8 cellular contexts compared by ENCODE assay signal in the genomic region with DNA sequence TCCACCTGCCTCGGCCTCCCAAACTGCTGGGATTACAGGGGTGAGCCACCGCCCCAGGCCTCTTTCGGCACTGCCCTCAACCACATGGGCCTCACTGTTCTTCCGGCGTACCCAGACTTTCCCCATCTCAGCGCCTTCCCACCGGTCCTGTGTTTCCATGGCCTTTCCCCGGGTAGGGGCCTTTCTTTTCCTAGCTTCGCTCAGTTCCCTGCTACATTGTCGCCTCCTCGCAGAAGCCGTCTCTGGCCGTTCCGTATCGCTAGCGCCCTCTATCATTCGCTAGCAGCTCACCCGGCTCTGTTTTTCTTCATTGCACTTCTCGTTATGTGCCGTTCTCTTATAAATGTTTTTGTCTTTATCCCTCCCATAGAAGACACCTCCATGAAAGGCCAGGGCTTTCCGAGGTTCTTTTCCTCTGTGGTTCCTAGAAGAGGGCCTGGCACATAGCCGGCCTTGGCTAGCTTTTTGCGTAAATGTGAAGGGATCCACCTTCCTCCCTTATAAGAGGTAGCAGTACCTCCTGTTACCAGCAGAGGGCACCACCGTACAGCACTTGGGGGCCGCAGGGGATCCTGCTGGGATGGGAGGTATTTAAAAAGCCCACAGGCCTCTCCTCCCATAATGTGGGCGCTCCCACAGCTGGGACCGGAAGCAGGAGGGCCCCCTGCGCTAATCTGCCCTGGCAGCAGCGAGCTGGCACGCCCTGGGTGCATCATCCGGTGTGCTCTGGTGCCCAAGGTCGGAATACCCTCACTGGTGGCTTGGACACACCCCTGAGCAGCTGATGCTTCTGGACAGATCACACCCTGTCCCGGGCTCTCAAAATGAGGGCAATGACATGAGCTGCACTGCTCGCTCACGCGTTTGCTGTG. TPM values are rescaled to one million over a fixed set of nuclear protein-coding genes. Genes with fewer than 3 reads are reported as not detected.
DNase-seq lines count a peak whose midpoint lies in the region; ATAC-seq, FAIRE-seq and TF ChIP-seq lines count a peak whose summit lies in the region.

No MANE protein-coding gene starts in this region.

- 3% methylated on average over 32 of the region's 36 CpGs for WGBS in HepG2 (ENCODE audit: low lambda C conversion rate)

- peak; percentile 72 for DNase-seq in GM06990 (ENCODE audit: extremely low read depth, insufficient read length)
- DNase-seq in NCI-H526 (lab: John Stamatoyannopoulos, UW) = peak; percentile 80 to 89
- peak; percentile 95 for DNase-seq in activated CD4-positive, alpha-beta T cell treated with anti-CD3 and anti-CD28 coated beads, Interleukin-2, amount 10 ng/mL, durations not matched to agents 24 days and 14 days
- DNase-seq in coronary artery (ENCODE audit: low spot score) = peak; percentile 92
- DNase-seq in HepG2 (ENCODE audit: low spot score) = peak; percentile 80
- peak; percentile 82 to 87 for DNase-seq in stimulated activated CD4-positive, alpha-beta T cell treated with anti-CD3 and anti-CD28 coated beads, Interleukin-2, amount 100 ng/mL, for 24 hours

- H3K4me3 Mint-ChIP-seq in activated CD4-positive, alpha-beta T cell treated with anti-CD3 and anti-CD28 coated beads, Interleukin-2, amount 10 ng/mL, durations not matched to agents 24 days and 14 days = peak overlapping the region; percentile 87

- ATAC-seq in HG03378 (IDR thresholded peaks at IDR 0.05; ENCODE audit: unreplicated experiment) (peak; percentile 51), HepG2 (peak; percentile 31), HG03469 (IDR thresholded peaks at IDR 0.05; ENCODE audit: unreplicated experiment) (no peak)

- peak overlapping the region; percentile 65 to 82 for H3K27ac ChIP-seq in coronary artery
- peak overlapping the region; percentile 67 for H3K27ac ChIP-seq in HepG2 (ENCODE audit: extremely low read length, insufficient read depth, low read length)

- H3K27me3 Mint-ChIP-seq in activated CD4-positive, alpha-beta T cell treated with anti-CD3 and anti-CD28 coated beads, Interleukin-2, amount 10 ng/mL, durations not matched to agents 24 days and 14 days = no peaks in the 10 kb centered on the region

- H3K4me3 ChIP-seq in GM06990 (replicated peaks; ENCODE audit: low read depth, low read length) = peak overlapping the region; percentile 46
- peak overlapping the region; percentile 65 for H3K4me3 ChIP-seq in coronary artery
- peak overlapping the region; percentile 47 to 85 (median 61); a peak in 5 of 6 replicates for H3K4me3 ChIP-seq in HepG2 (replicated peaks in 1 of 3; ENCODE audit: insufficient read depth in 1 of 3, low read depth in 2 of 3, low read length in 3 of 3)

- H3K27ac Mint-ChIP-seq in activated CD4-positive, alpha-beta T cell treated with anti-CD3 and anti-CD28 coated beads, Interleukin-2, amount 10 ng/mL, durations not matched to agents 24 days and 14 days = peak overlapping the region; percentile 96

- peak overlapping the region; percentile 100 for H2AFZ ChIP-seq in HepG2 (ENCODE audit: low read length)

- no peaks in the 10 kb centered on the region for H3K36me3 ChIP-seq in GM06990 (ENCODE audit: control insufficient read depth, insufficient read depth, low read length)
- no peaks in the 10 kb centered on the region for H3K36me3 ChIP-seq in HepG2 (replicated peaks in 1 of 2; ENCODE audit: control insufficient read depth in 1 of 2, insufficient read depth in 2 of 2, low read length in 2 of 2)

- in situ Hi-C loops in HepG2 (cut with HindIII; ENCODE audit: extremely low pct_ligation_motif_present, low pct_unique_long_range_greater_than_20kb) = loop anchor here (5.0 kb wide), 2 partner anchors 57 to 97 kb away; no protein-coding TSS in a partner anchor

- CTCF ChIA-PET in HepG2 (lab: Yijun Ruan, JAX; ENCODE audit: low intra/inter-chr PET ratio, low total read pairs) = interaction anchor here (0.9 to 8.0 kb wide), 8 partner anchors 12 to 95 kb away, joined by 3 to 99 read pairs (median 23); partner anchors contain the start of gene ATG101

- H4K20me1 ChIP-seq in HepG2 (ENCODE audit: insufficient read depth, low read length) = no peaks in the 10 kb centered on the region

- peak; percentile 46 for FAIRE-seq in HepG2 (lab: Jason Lieb, UNC)

- TF ChIP-seq RAD21 in HepG2 (CRISPR knock-in tag; IDR thresholded peaks at IDR 0.05) = peak; percentile 93

- H3K27me3 ChIP-seq in GM06990 (replicated peaks; ENCODE audit: control insufficient read depth, insufficient read depth, low read length) (no peaks in the 10 kb centered on the region; the same call in 1 of the 2 replicates), HepG2 (ENCODE audit: control insufficient read depth in 1 of 2, insufficient read depth in 2 of 2, low read length in 2 of 2) (peaks cover 0 to 4% of the 10 kb centered on the region in 2 experiments; a peak in 2 of 5 replicates)

- no peaks in the 10 kb centered on the region for H3K9me3 Mint-ChIP-seq in activated CD4-positive, alpha-beta T cell treated with anti-CD3 and anti-CD28 coated beads, Interleukin-2, amount 10 ng/mL, durations not matched to agents 24 days and 14 days

- no TSS peak for BruUV-seq in HepG2 (replicated peaks; lab: Mats Ljungman, UMichigan)

- no peaks in the 10 kb centered on the region for H3K79me2 ChIP-seq in HepG2 (ENCODE audit: insufficient read depth, low read length)

- intact Hi-C loops in activated CD4-positive, alpha-beta T cell treated with anti-CD3 and anti-CD28 coated beads, Interleukin-2, amount 10 ng/mL, durations not matched to agents 24 days and 14 days (cut with micrococcal nuclease) = loop anchor here (1.0 to 2.0 kb wide), 6 partner anchors 11 to 95 kb away; partner anchors contain the start of genes ATG101 and NR4A1
- intact Hi-C loops in HepG2 (cut with micrococcal nuclease; ENCODE audit: unreplicated experiment) = loop anchor here (1.0 kb wide), 3 partner anchors 44 to 97 kb away; partner anchors contain the start of gene ATG101

- H3K9ac ChIP-seq in HepG2 (ENCODE audit: insufficient read depth, low read depth, low read length) = peak overlapping the region; percentile 50

- TF ChIP-seq CTCF in GM06990 (IDR thresholded peaks at IDR 0.05; ENCODE audit: insufficient read depth, low read length, poor library complexity, severe bottlenecking) (peak; percentile 83), coronary artery (IDR thresholded peaks at IDR 0.05) (peak; percentile 93), HepG2 (CRISPR knock-in tag; IDR thresholded peaks at IDR 0.05) (peak; percentile 91)

- H3K9me3 ChIP-seq in HepG2 (ENCODE audit: low read length) = no peaks in the 10 kb centered on the region

- POLR2A ChIA-PET in HepG2 (lab: Yijun Ruan, JAX) = interaction anchor here (0.6 to 2.5 kb wide), 15 partner anchors 13 to 1499 kb away, joined by 3 to 19 read pairs (median 4); partner anchors contain the start of genes ATG101 and NR4A1

- TF ChIP-seq EP300 in HepG2 (IDR thresholded peaks at IDR 0.05; ENCODE audit: low read depth in 2 of 2, low read length in 2 of 2) (no peak), HepG2 (CRISPR knock-in tag; IDR thresholded peaks at IDR 0.05; ENCODE audit: borderline replicate concordance) (no peak)

- H3K4me1 Mint-ChIP-seq in activated CD4-positive, alpha-beta T cell treated with anti-CD3 and anti-CD28 coated beads, Interleukin-2, amount 10 ng/mL, durations not matched to agents 24 days and 14 days = peaks cover 32% of the 10 kb centered on the region

- peak overlapping the region; percentile 93 for H3K4me2 ChIP-seq in HepG2 (ENCODE audit: low read depth, low read length)

- no peaks in the 10 kb centered on the region for H3K36me3 Mint-ChIP-seq in activated CD4-positive, alpha-beta T cell treated with anti-CD3 and anti-CD28 coated beads, Interleukin-2, amount 10 ng/mL, durations not matched to agents 24 days and 14 days (ENCODE audit: low read depth)

- TF ChIP-seq POLR2A in HepG2 (IDR thresholded peaks at IDR 0.05; ENCODE audit: insufficient read depth in 1 of 2, low read depth in 2 of 2, low read length in 2 of 2) = no peak

- H3K4me1 ChIP-seq in HepG2 (ENCODE audit: insufficient read depth, low read length) = peaks cover 38% of the 10 kb centered on the region

RNA-seq across cellular contexts. Expression of gene TAMALIN, which starts 18.8 kb away (rescaled TPM):
- 10.4 and 12.4 TPM in 2 replicates for total RNA-seq in activated CD4-positive, alpha-beta T cell treated with anti-CD3 and anti-CD28 coated beads, Interleukin-2, amount 10 ng/mL, durations not matched to agents 24 days and 14 days
- 7.2 and 10.9 TPM in 2 replicates for total RNA-seq in HepG2 (2016; rRNA removed; fragmentation: Illumina TruSeq; extraction: Trizol)
- total RNA-seq in HepG2 (2016; cell fraction: cytosol; rRNA removed; fragmentation: Illumina TruSeq; extraction: Trizol; ENCODE audit: low read depth) = 3.8 and 3.9 TPM in 2 replicates
- 5.9 and 12.2 TPM in 2 replicates for total RNA-seq in HepG2 (2016; cell fraction: insoluble cytoplasmic fraction; rRNA removed; fragmentation: Illumina TruSeq; extraction: Trizol)
- total RNA-seq in HepG2 (2016; cell fraction: membrane; rRNA removed; fragmentation: Illumina TruSeq; extraction: Trizol) = 6.3 and 7.1 TPM in 2 replicates
- 8.6 and 10.4 TPM in 2 replicates for total RNA-seq in HepG2 (2016; cell fraction: nucleus; rRNA removed; fragmentation: Illumina TruSeq; extraction: Trizol)
- 2.9 and 4.5 TPM in 2 replicates for polyA plus RNA-seq in HepG2 (2011; rRNA removed)
- 3.7 and 3.8 TPM in 2 replicates for polyA plus RNA-seq in HepG2 (2011; cell fraction: cytosol; rRNA removed)
- 7.5 and 12.9 TPM in 2 replicates for polyA plus RNA-seq in HepG2 (2011; cell fraction: nucleus; rRNA removed)
- polyA plus RNA-seq in HepG2 (2012) = 3.6 and 4.0 TPM in 2 replicates
- polyA plus RNA-seq in HepG2 (2016; cell fraction: cytosol; fragmentation: Illumina TruSeq; extraction: Trizol; ENCODE audit: low read depth) = 0.84 and 1.5 TPM in 2 replicates
- polyA plus RNA-seq in HepG2 (2016; cell fraction: insoluble cytoplasmic fraction; fragmentation: Illumina TruSeq; extraction: Trizol; ENCODE audit: low read depth) = 5.5 TPM in 2 replicates
- 2.0 and 2.7 TPM in 2 replicates for polyA plus RNA-seq in HepG2 (2016; cell fraction: membrane; fragmentation: Illumina TruSeq; extraction: Trizol; ENCODE audit: low read depth)
- 17.1 and 20.1 TPM in 2 replicates for polyA plus RNA-seq in HepG2 (2016; cell fraction: nucleus; fragmentation: Illumina TruSeq; extraction: Trizol; ENCODE audit: insufficient read depth, low read depth)
- polyA minus RNA-seq in HepG2 (2011; rRNA and poly(A)+ RNA removed; ENCODE audit: low replicate concordance) = 0.21 and 6.7 TPM in 2 replicates
- 1.3 and 2.7 TPM in 2 replicates for polyA minus RNA-seq in HepG2 (2011; cell fraction: cytosol; rRNA and poly(A)+ RNA removed)
- 4.9 and 8.2 TPM in 2 replicates for polyA minus RNA-seq in HepG2 (2011; cell fraction: nucleus; rRNA and poly(A)+ RNA removed)

RNA-seq across cellular contexts. Expression of gene NR4A1, which starts 25.7 kb away (rescaled TPM):
- 55.0 and 57.7 TPM in 2 replicates for total RNA-seq in activated CD4-positive, alpha-beta T cell treated with anti-CD3 and anti-CD28 coated beads, Interleukin-2, amount 10 ng/mL, durations not matched to agents 24 days and 14 days
- 4.6 and 5.7 TPM in 2 replicates for total RNA-seq in HepG2 (2016; rRNA removed; fragmentation: Illumina TruSeq; extraction: Trizol)
- 8.4 and 9.3 TPM in 2 replicates for total RNA-seq in HepG2 (2016; cell fraction: cytosol; rRNA removed; fragmentation: Illumina TruSeq; extraction: Trizol; ENCODE audit: low read depth)
- total RNA-seq in HepG2 (2016; cell fraction: insoluble cytoplasmic fraction; rRNA removed; fragmentation: Illumina TruSeq; extraction: Trizol) = 3.8 and 7.6 TPM in 2 replicates
- total RNA-seq in HepG2 (2016; cell fraction: membrane; rRNA removed; fragmentation: Illumina TruSeq; extraction: Trizol) = 5.8 and 6.3 TPM in 2 replicates
- total RNA-seq in HepG2 (2016; cell fraction: nucleus; rRNA removed; fragmentation: Illumina TruSeq; extraction: Trizol) = 8.9 and 10.0 TPM in 2 replicates
- 15.2 and 16.5 TPM in 2 replicates for polyA plus RNA-seq in HepG2 (2011; rRNA removed)
- 7.6 and 13.1 TPM in 2 replicates for polyA plus RNA-seq in HepG2 (2011; cell fraction: cytosol; rRNA removed)
- polyA plus RNA-seq in HepG2 (2011; cell fraction: nucleus; rRNA removed) = 26.2 and 46.7 TPM in 2 replicates
- 6.4 and 16.5 TPM in 2 replicates for polyA plus RNA-seq in HepG2 (2012)
- 1.6 and 1.7 TPM in 2 replicates for polyA plus RNA-seq in HepG2 (2016; cell fraction: cytosol; fragmentation: Illumina TruSeq; extraction: Trizol; ENCODE audit: low read depth)
- polyA plus RNA-seq in HepG2 (2016; cell fraction: insoluble cytoplasmic fraction; fragmentation: Illumina TruSeq; extraction: Trizol; ENCODE audit: low read depth) = 5.3 and 8.6 TPM in 2 replicates
- 3.4 and 3.9 TPM in 2 replicates for polyA plus RNA-seq in HepG2 (2016; cell fraction: membrane; fragmentation: Illumina TruSeq; extraction: Trizol; ENCODE audit: low read depth)
- 22.7 TPM in 2 replicates for polyA plus RNA-seq in HepG2 (2016; cell fraction: nucleus; fragmentation: Illumina TruSeq; extraction: Trizol; ENCODE audit: insufficient read depth, low read depth)
- polyA minus RNA-seq in HepG2 (2011; rRNA and poly(A)+ RNA removed; ENCODE audit: low replicate concordance) = 28.6 and 56.6 TPM in 2 replicates
- 10.8 and 14.1 TPM in 2 replicates for polyA minus RNA-seq in HepG2 (2011; cell fraction: cytosol; rRNA and poly(A)+ RNA removed)
- 11.8 and 13.0 TPM in 2 replicates for polyA minus RNA-seq in HepG2 (2011; cell fraction: nucleus; rRNA and poly(A)+ RNA removed)

RNA-seq across cellular contexts. Expression of gene ATG101, which starts 44.2 kb away (rescaled TPM):
- total RNA-seq in activated CD4-positive, alpha-beta T cell treated with anti-CD3 and anti-CD28 coated beads, Interleukin-2, amount 10 ng/mL, durations not matched to agents 24 days and 14 days = 51.2 and 61.4 TPM in 2 replicates
- total RNA-seq in HepG2 (2016; rRNA removed; fragmentation: Illumina TruSeq; extraction: Trizol) = 66.7 and 67.7 TPM in 2 replicates
- 24.9 and 31.4 TPM in 2 replicates for total RNA-seq in HepG2 (2016; cell fraction: cytosol; rRNA removed; fragmentation: Illumina TruSeq; extraction: Trizol; ENCODE audit: low read depth)
- total RNA-seq in HepG2 (2016; cell fraction: insoluble cytoplasmic fraction; rRNA removed; fragmentation: Illumina TruSeq; extraction: Trizol) = 67.1 and 68.7 TPM in 2 replicates
- 38.8 and 52.9 TPM in 2 replicates for total RNA-seq in HepG2 (2016; cell fraction: membrane; rRNA removed; fragmentation: Illumina TruSeq; extraction: Trizol)
- total RNA-seq in HepG2 (2016; cell fraction: nucleus; rRNA removed; fragmentation: Illumina TruSeq; extraction: Trizol) = 31.7 and 32.7 TPM in 2 replicates
- 58.2 and 60.2 TPM in 2 replicates for polyA plus RNA-seq in HepG2 (2011; rRNA removed)
- polyA plus RNA-seq in HepG2 (2011; cell fraction: cytosol; rRNA removed) = 84.5 and 95.4 TPM in 2 replicates
- polyA plus RNA-seq in HepG2 (2011; cell fraction: nucleus; rRNA removed) = 55.3 and 57.9 TPM in 2 replicates
- 27.2 and 33.1 TPM in 2 replicates for polyA plus RNA-seq in HepG2 (2012)
- polyA plus RNA-seq in HepG2 (2016; cell fraction: cytosol; fragmentation: Illumina TruSeq; extraction: Trizol; ENCODE audit: low read depth) = 16.9 and 28.4 TPM in 2 replicates
- 57.3 and 61.7 TPM in 2 replicates for polyA plus RNA-seq in HepG2 (2016; cell fraction: insoluble cytoplasmic fraction; fragmentation: Illumina TruSeq; extraction: Trizol; ENCODE audit: low read depth)
- polyA plus RNA-seq in HepG2 (2016; cell fraction: membrane; fragmentation: Illumina TruSeq; extraction: Trizol; ENCODE audit: low read depth) = 24.0 and 35.4 TPM in 2 replicates
- 51.5 and 54.0 TPM in 2 replicates for polyA plus RNA-seq in HepG2 (2016; cell fraction: nucleus; fragmentation: Illumina TruSeq; extraction: Trizol; ENCODE audit: insufficient read depth, low read depth)
- polyA minus RNA-seq in HepG2 (2011; rRNA and poly(A)+ RNA removed; ENCODE audit: low replicate concordance) = 106 and 147 TPM in 2 replicates
- polyA minus RNA-seq in HepG2 (2011; cell fraction: cytosol; rRNA and poly(A)+ RNA removed) = 15.6 and 16.2 TPM in 2 replicates
- polyA minus RNA-seq in HepG2 (2011; cell fraction: nucleus; rRNA and poly(A)+ RNA removed) = 12.8 and 16.7 TPM in 2 replicates

RNA-seq across cellular contexts. Expression of gene SMIM41, which starts 54.0 kb away (rescaled TPM):
- 0.19 TPM in 1 of 2 replicates, not detected in the other for total RNA-seq in activated CD4-positive, alpha-beta T cell treated with anti-CD3 and anti-CD28 coated beads, Interleukin-2, amount 10 ng/mL, durations not matched to agents 24 days and 14 days
- not detected in 2 replicates for total RNA-seq in HepG2 (2016; rRNA removed; fragmentation: Illumina TruSeq; extraction: Trizol)
- not detected in 2 replicates for total RNA-seq in HepG2 (2016; cell fraction: cytosol; rRNA removed; fragmentation: Illumina TruSeq; extraction: Trizol; ENCODE audit: low read depth)
- not detected in 2 replicates for total RNA-seq in HepG2 (2016; cell fraction: insoluble cytoplasmic fraction; rRNA removed; fragmentation: Illumina TruSeq; extraction: Trizol)
- not detected in 2 replicates for total RNA-seq in HepG2 (2016; cell fraction: membrane; rRNA removed; fragmentation: Illumina TruSeq; extraction: Trizol)
- total RNA-seq in HepG2 (2016; cell fraction: nucleus; rRNA removed; fragmentation: Illumina TruSeq; extraction: Trizol) = not detected in 2 replicates
- 0.07 TPM in 1 of 2 replicates, not detected in the other for polyA plus RNA-seq in HepG2 (2011; rRNA removed)
- not detected in 2 replicates for polyA plus RNA-seq in HepG2 (2011; cell fraction: cytosol; rRNA removed)
- polyA plus RNA-seq in HepG2 (2011; cell fraction: nucleus; rRNA removed) = not detected in 2 replicates
- not detected in 2 replicates for polyA plus RNA-seq in HepG2 (2012)
- polyA plus RNA-seq in HepG2 (2016; cell fraction: cytosol; fragmentation: Illumina TruSeq; extraction: Trizol; ENCODE audit: low read depth) = not detected in 2 replicates
- not detected in 2 replicates for polyA plus RNA-seq in HepG2 (2016; cell fraction: insoluble cytoplasmic fraction; fragmentation: Illumina TruSeq; extraction: Trizol; ENCODE audit: low read depth)
- polyA plus RNA-seq in HepG2 (2016; cell fraction: membrane; fragmentation: Illumina TruSeq; extraction: Trizol; ENCODE audit: low read depth) = not detected in 2 replicates
- not detected in 2 replicates for polyA plus RNA-seq in HepG2 (2016; cell fraction: nucleus; fragmentation: Illumina TruSeq; extraction: Trizol; ENCODE audit: insufficient read depth, low read depth)
- polyA minus RNA-seq in HepG2 (2011; rRNA and poly(A)+ RNA removed; ENCODE audit: low replicate concordance) = not detected in 2 replicates
- not detected in 2 replicates for polyA minus RNA-seq in HepG2 (2011; cell fraction: cytosol; rRNA and poly(A)+ RNA removed)
- 0.39 TPM in 1 of 2 replicates, not detected in the other for polyA minus RNA-seq in HepG2 (2011; cell fraction: nucleus; rRNA and poly(A)+ RNA removed)
